ENCODE assay signal across 7 cellular contexts in the genomic region with DNA sequence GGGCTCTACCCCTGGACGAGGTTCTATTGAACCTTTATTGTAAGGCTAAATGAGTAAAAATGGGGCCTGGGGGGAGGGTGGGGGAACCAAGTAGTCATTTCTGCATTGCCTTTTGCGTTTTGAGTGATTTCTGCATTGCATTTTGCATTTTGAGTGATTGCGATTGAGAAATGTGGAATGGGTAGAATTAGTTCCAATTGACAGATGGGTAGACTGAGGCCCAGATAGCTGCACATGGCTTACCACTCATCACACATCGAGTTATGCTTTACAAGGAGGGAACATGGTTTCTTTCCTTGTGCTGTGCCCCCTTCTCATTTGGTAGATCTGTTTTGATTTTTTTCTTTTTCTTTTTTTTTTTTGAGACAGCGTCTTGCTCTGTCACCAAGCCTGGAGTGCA.
"Had no signal": no experiment of that assay in that cellular context is flagged by ENCODE, and none has a peak within 500 bp of the region (broad histone marks: within the 10 kb centered on the region; RNA-seq: fewer than 3 reads in every experiment).

No MANE protein-coding gene starts in this region.

- DNase-seq: GDM1, GF-D8 had no signal

- FAIRE-seq: GM12878, GM12891, GM12892, GM18507, GM19239 had no signal

- ATAC-seq: GM12878 had no signal

- H3K4me3 ChIP-seq: GM12878 had no signal
